ENCODE assay signal across 25 cellular contexts in genomic region chr3:76768912-76769311, GRCh38.
"Had no signal": no experiment of that assay in that cellular context is flagged by ENCODE, and none has a peak within 500 bp of the region (broad histone marks: within the 10 kb centered on the region; RNA-seq: fewer than 3 reads in every experiment).

No MANE protein-coding gene starts in this region.

- DNase-seq: colonic mucosa; cortex of kidney; dermis blood vessel endothelial cell; dorsolateral prefrontal cortex; effector CD4-positive, alpha-beta T cell; effector CD8-positive, alpha-beta T cell; effector memory CD4-positive, alpha-beta T cell; effector memory CD8-positive, alpha-beta T cell; endodermal cell; erythroblast; esophagus squamous epithelium; foreskin fibroblast; foreskin keratinocyte; foreskin melanocyte; gastrocnemius medialis; glutamatergic neuron; head of caudate nucleus; heart left ventricle; heart right ventricle had no signal

- H3K4me1 ChIP-seq: colonic mucosa, esophagus muscularis mucosa, esophagus squamous epithelium, foreskin keratinocyte, gastrocnemius medialis, gastroesophageal sphincter, heart left ventricle, heart right ventricle had no signal

- H3K9me3 ChIP-seq: colonic mucosa, esophagus muscularis mucosa, esophagus squamous epithelium, gastrocnemius medialis, gastroesophageal sphincter, heart left ventricle, heart right ventricle had no signal

- ATAC-seq: effector memory CD8-positive, alpha-beta T cell; esophagus mucosa; foreskin keratinocyte; gastrocnemius medialis; gastroesophageal sphincter; heart left ventricle; heart right ventricle had no signal

- H3K4me3 ChIP-seq: colonic mucosa, coronary artery, dorsolateral prefrontal cortex, esophagus muscularis mucosa, esophagus squamous epithelium, gastrocnemius medialis, gastroesophageal sphincter, heart left ventricle, heart right ventricle had no signal

- H3K27ac ChIP-seq: colonic mucosa, coronary artery, dorsolateral prefrontal cortex, epithelial cell of prostate, esophagus muscularis mucosa, esophagus squamous epithelium, foreskin keratinocyte, gastrocnemius medialis, gastroesophageal sphincter, heart left ventricle, heart right ventricle had no signal

- H3K27me3 ChIP-seq: colonic mucosa, dorsolateral prefrontal cortex, esophagus muscularis mucosa, esophagus squamous epithelium, foreskin keratinocyte, gastrocnemius medialis, gastroesophageal sphincter, heart left ventricle, heart right ventricle had no signal

- H3K36me3 ChIP-seq: colonic mucosa, esophagus muscularis mucosa, esophagus squamous epithelium, gastrocnemius medialis, gastroesophageal sphincter, heart left ventricle, heart right ventricle had no signal

- FAIRE-seq: endothelial cell of umbilical vein had no signal
